Comparison of ENCODE assay signal across 8 cellular contexts in the genomic region with DNA sequence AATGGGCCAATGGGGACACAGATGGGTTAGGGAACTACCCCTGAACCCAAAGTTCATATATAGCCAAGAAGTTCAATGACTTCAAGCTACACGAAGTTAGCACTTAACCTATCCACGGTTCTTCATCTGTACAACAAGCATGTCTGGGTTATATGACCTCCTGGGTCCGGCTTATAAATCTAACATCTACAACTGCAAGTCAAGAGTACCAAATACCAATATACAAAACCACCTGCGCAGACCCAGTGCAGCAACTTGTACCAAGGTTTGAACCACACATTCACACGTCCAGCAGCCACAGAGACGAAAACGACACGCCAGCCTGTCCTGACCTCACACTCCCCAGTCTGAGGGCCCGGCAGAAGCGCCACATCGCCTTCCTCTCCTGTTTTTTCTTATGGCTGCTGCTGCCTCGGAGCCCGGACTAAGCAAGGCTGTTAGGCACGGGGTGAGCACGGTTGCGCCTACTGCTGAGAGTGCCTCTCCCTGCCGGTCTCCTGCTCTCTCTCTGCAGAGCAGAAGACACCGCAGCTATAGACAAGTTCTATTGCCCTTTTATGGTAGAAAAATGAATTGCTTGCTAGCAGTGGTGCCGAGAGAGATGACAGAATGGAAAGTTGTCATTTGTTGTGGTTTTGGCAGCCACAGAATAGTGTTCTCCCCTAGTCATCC.
DNase-seq lines count a peak whose midpoint lies in the region; ATAC-seq and TF ChIP-seq lines count a peak whose summit lies in the region.

No MANE protein-coding gene starts in this region.

- peak overlapping the region; percentile 97 for H3K27ac Mint-ChIP-seq in T-helper 2 cell treated with Interferon-gamma antibody and Interleukin-4, amounts not matched to agents 5 μg/mL and 100 μg/mL, for 36 hours

- peaks cover 78% of the 10 kb centered on the region for H3K4me1 Mint-ChIP-seq in T-helper 2 cell treated with Interferon-gamma antibody and Interleukin-4, amounts not matched to agents 5 μg/mL and 100 μg/mL, for 36 hours (ENCODE audit: low read depth)

- peak; percentile 37 for ATAC-seq in HG02884 (IDR thresholded peaks at IDR 0.05; ENCODE audit: unreplicated experiment)

- in situ Hi-C loops in astrocyte of the spinal cord (cut with HindIII; ENCODE audit: low sequenced_read_pairs), result no loop called here

- peaks cover 34% of the 10 kb centered on the region for H3K36me3 Mint-ChIP-seq in T-helper 2 cell treated with Interferon-gamma antibody and Interleukin-4, amounts not matched to agents 5 μg/mL and 100 μg/mL, for 36 hours (ENCODE audit: low read depth)

- peak overlapping the region; percentile 74 for H3K4me3 ChIP-seq in GM12875 (ENCODE audit: low read depth, low read length)
- H3K4me3 ChIP-seq in astrocyte of the spinal cord (ENCODE audit: low read depth, low read length), result peak overlapping the region; percentile 14

- no peak for TF ChIP-seq CTCF in GM12875 (IDR thresholded peaks at IDR 0.05; ENCODE audit: borderline replicate concordance, insufficient read depth, low read depth, low read length)
- TF ChIP-seq CTCF in astrocyte of the spinal cord (IDR thresholded peaks at IDR 0.05; ENCODE audit: low read depth, low read length), result no peak

- peak; percentile 86 for DNase-seq in T-helper 2 cell treated with Interferon-gamma antibody and Interleukin-4, amounts not matched to agents 5 μg/mL and 100 μg/mL, for 36 hours (ENCODE audit: low spot score)
- DNase-seq in astrocyte of the spinal cord (ENCODE audit: low read depth, low spot score) (peak; percentile 95), midbrain (lab: John Stamatoyannopoulos, UW) (peak; percentile 46), AML-193 (lab: John Stamatoyannopoulos, UW) (no peak), COLO829 (ENCODE audit: low spot score) (no peak)
- peak; percentile 43 to 50 for DNase-seq in stimulated activated CD8-positive, alpha-beta memory T cell treated with anti-CD3 and anti-CD28 coated beads, Interleukin-4, amount 100 ng/mL, for 4 hours (ENCODE audit: low read depth in 2 of 2, low spot score in 1 of 2)

- H3K27me3 Mint-ChIP-seq in T-helper 2 cell treated with Interferon-gamma antibody and Interleukin-4, amounts not matched to agents 5 μg/mL and 100 μg/mL, for 36 hours (ENCODE audit: low read depth), result no peaks in the 10 kb centered on the region

- H3K9me3 Mint-ChIP-seq in T-helper 2 cell treated with Interferon-gamma antibody and Interleukin-4, amounts not matched to agents 5 μg/mL and 100 μg/mL, for 36 hours, result no peaks in the 10 kb centered on the region

- H3K4me3 Mint-ChIP-seq in T-helper 2 cell treated with Interferon-gamma antibody and Interleukin-4, amounts not matched to agents 5 μg/mL and 100 μg/mL, for 36 hours, result peak overlapping the region; percentile 90

Comparison
In these comparisons a context has a peak if more than half of its experiments do, and no peak if none do; other contexts are left out.
1. DNase-seq: peak in T-helper 2 cell treated with Interferon-gamma antibody and Interleukin-4, amounts not matched to agents 5 μg/mL and 100 μg/mL, for 36 hours (single experiment), astrocyte of the spinal cord (single experiment), midbrain (single experiment) and stimulated activated CD8-positive, alpha-beta memory T cell treated with anti-CD3 and anti-CD28 coated beads, Interleukin-4, amount 100 ng/mL, for 4 hours (2 of 2); none in AML-193 (0 of 2) and COLO829 (single experiment).